In genomic region chr3:179991877-179992276, GRCh38 we compare ENCODE assay signal across 19 cellular contexts. TPM values are rescaled to one million over a fixed set of nuclear protein-coding genes. Genes with fewer than 3 reads are reported as not detected.
DNase-seq lines count a peak whose midpoint lies in the region; ATAC-seq and TF ChIP-seq lines count a peak whose summit lies in the region.
"Had no signal": no experiment of that assay in that cellular context is flagged by ENCODE, and none has a peak within 500 bp of the region (broad histone marks: within the 10 kb centered on the region; RNA-seq: fewer than 3 reads in every experiment).

No MANE protein-coding gene starts in this region.

- H3K27me3 ChIP-seq in DND-41 (ENCODE audit: insufficient read depth, low read length, poor library complexity) (no peaks in the 10 kb centered on the region), foreskin keratinocyte (no peaks in the 10 kb centered on the region)
- H3K27me3 ChIP-seq: SJSA1 had no signal

- TF ChIP-seq CTCF in DND-41 (IDR thresholded peaks at IDR 0.05; ENCODE audit: borderline replicate concordance, extremely low read depth, low read length, poor library complexity, severe bottlenecking) (no peak), astrocyte of the spinal cord (IDR thresholded peaks at IDR 0.05; ENCODE audit: low read depth, low read length) (no peak), foreskin keratinocyte (conservative IDR thresholded peaks at IDR 0.05) (no peak)

- no peaks in the 10 kb centered on the region for H3K4me1 ChIP-seq in DND-41 (ENCODE audit: insufficient read depth, low read length)
- H3K4me1 ChIP-seq in foreskin keratinocyte = no peaks in the 10 kb centered on the region
- H3K4me1 ChIP-seq: SJSA1 had no signal

- no peak overlapping the region for H2AFZ ChIP-seq in DND-41 (ENCODE audit: low read depth, low read length)

- H3K27ac ChIP-seq in DND-41 (ENCODE audit: low read length) (no peak overlapping the region), foreskin keratinocyte (no peak overlapping the region)
- H3K27ac ChIP-seq: C4-2B, SJSA1 had no signal

- H3K4me3 ChIP-seq in DND-41 (ENCODE audit: low read depth in 1 of 2, low read length in 2 of 2) = no peak overlapping the region
- H3K4me3 ChIP-seq in astrocyte of the spinal cord (ENCODE audit: low read depth, low read length) = no peak overlapping the region
- H3K4me3 ChIP-seq: SJSA1 had no signal

- peak; percentile 47; the same call in 2 of the 3 replicates for ATAC-seq in DND-41 (ENCODE audit: insufficient read depth, low read depth)
- ATAC-seq in foreskin keratinocyte = peak; percentile 38
- no peak for ATAC-seq in HG03469 (IDR thresholded peaks at IDR 0.05; ENCODE audit: unreplicated experiment)
- ATAC-seq: HepG2 had no signal

- H3K79me2 ChIP-seq in DND-41 (ENCODE audit: insufficient read depth, low read length) = peaks cover 64% of the 10 kb centered on the region

- no peak overlapping the region for H3K4me2 ChIP-seq in DND-41 (ENCODE audit: insufficient read depth, low read length)

- no peak overlapping the region for H3K9ac ChIP-seq in DND-41 (ENCODE audit: low read depth, low read length)

- in situ Hi-C loops in astrocyte of the spinal cord (cut with HindIII; ENCODE audit: low sequenced_read_pairs) = no loop called here

- H3K36me3 ChIP-seq in DND-41 (ENCODE audit: insufficient read depth, low read length) = peaks cover 22% of the 10 kb centered on the region; the same call in 1 of the 2 replicates
- H3K36me3 ChIP-seq: SJSA1 had no signal

- no peak for DNase-seq in DND-41
- peak; percentile 80 for DNase-seq in HT1080 (ENCODE audit: low read depth)
- DNase-seq in astrocyte of the spinal cord (ENCODE audit: low read depth, low spot score) = peak; percentile 4
- peak in 1 of 2 donors; percentile 6 for DNase-seq in foreskin keratinocyte
- no peak for DNase-seq in cerebellar cortex (ENCODE audit: low spot score)
- DNase-seq in stimulated activated CD4-positive, alpha-beta T cell treated with anti-CD3 and anti-CD28 coated beads, Interleukin-4, amount 100 ng/mL, for 24 hours = no peak
- no peak for DNase-seq in NCI-H1048 (lab: John Stamatoyannopoulos, UW)
- DNase-seq: ACHN, COR-L47, GOT3, KBM-7, NCI-H1417 treated with DMSO at 0.1 percent for 48 hours, NCI-H2029, NCI-H345, NCI-H524 treated with DMSO at 0.1 percent for 48 hours had no signal

- no peaks in the 10 kb centered on the region for H3K9me3 ChIP-seq in DND-41 (ENCODE audit: insufficient read depth, low read length, severe bottlenecking)
- H3K9me3 ChIP-seq: SJSA1 had no signal

- H4K20me1 ChIP-seq in DND-41 (ENCODE audit: insufficient read depth, low read length) = no peaks in the 10 kb centered on the region

RNA-seq across cellular contexts. Expression of gene PEX5L, which starts 44.9 kb away (rescaled TPM):
- 1.5 and 1.7 TPM in 2 replicates for total RNA-seq in HT1080 (2014; rRNA removed; shearing (Covaris generic))
- 0.45 and 1.2 TPM in 2 replicates for polyA plus RNA-seq in HT1080 (2015; cell fraction: cytosol; rRNA removed)
- polyA plus RNA-seq in HT1080 (2015; cell fraction: nucleus; rRNA removed) = 0.96 and 1.3 TPM in 2 replicates
- total RNA-seq in foreskin keratinocyte = 1.1 TPM in 2 replicates
- polyA plus RNA-seq in foreskin keratinocyte = 0.20 and 0.30 TPM in 2 replicates
- total RNA-seq: HepG2, SJSA1 had no signal
- polyA plus RNA-seq: HepG2 had no signal

Comparison
In these comparisons a context has a peak if more than half of its experiments do, and no peak if none do; other contexts are left out.
1. DNase-seq: peak in HT1080 (single experiment) and astrocyte of the spinal cord (single experiment); none in DND-41 (single experiment), cerebellar cortex (single experiment), stimulated activated CD4-positive, alpha-beta T cell treated with anti-CD3 and anti-CD28 coated beads, Interleukin-4, amount 100 ng/mL, for 24 hours (single experiment) and NCI-H1048 (single experiment).